11 cellular contexts compared by ENCODE assay signal in the genomic region with DNA sequence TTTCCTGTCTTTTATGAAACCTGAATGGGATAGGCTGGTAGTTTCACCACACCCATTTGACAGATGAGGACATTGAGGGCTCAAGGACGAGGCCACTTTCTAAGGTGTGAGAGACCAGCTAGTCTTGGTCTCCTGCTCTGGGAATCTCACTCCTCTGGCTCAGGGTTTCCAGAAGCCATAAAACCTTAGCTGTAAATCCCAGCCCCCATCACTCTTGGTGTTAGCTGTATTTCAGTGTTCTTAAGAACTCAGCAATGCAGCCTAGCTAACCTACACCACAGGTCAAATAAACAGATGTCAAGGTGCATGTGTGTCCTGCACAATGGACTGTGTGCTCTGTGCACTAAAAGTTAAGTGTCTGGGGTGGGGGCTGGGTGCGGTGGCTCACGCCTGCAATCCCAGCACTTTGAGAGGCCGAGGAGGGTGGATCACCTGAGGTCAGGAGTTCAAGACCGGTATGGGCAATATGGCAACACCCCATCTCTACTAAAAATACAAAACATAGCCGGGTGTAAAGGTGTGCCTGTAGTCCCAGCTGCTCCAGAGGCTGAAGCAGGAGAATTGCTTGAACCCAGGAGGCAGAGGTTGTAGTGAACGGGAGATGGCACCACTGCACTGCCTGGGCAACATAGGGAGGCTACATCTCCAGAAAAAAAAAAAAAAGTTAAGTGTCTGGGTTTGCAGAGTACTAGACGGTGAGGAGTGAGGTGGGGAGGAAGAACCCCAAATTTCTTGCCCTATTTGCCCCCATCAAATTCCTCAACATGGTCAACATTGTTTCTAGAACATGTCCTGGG. TPM values are rescaled to one million over a fixed set of nuclear protein-coding genes. Genes with fewer than 3 reads are reported as not detected.
A peak's percentile ranks its signal among the peaks of the same experiment; 100 is the strongest.
DNase-seq lines count a peak whose midpoint lies in the region; ATAC-seq, FAIRE-seq and TF ChIP-seq lines count a peak whose summit lies in the region.
"Had no signal": no experiment of that assay in that cellular context is flagged by ENCODE, and none has a peak within 500 bp of the region (broad histone marks: within the 10 kb centered on the region; RNA-seq: fewer than 3 reads in every experiment).

No MANE protein-coding gene starts in this region.

- CTCF ChIA-PET in AG04450 (lab: Charles Lee) = interaction anchor here (0.7 to 3.9 kb wide), 7 partner anchors 8 to 358 kb away, joined by 3 to 37 read pairs (median 3); a partner anchor contains a TSS

- H3K27me3 Mint-ChIP-seq in stimulated activated naive B cell treated with anti-CD40 and anti-IgM and Interleukin-4, amounts not matched to agents 10 μg/mL and 1 μg/mL and 100 μg/mL, for 72 hours = peaks cover 51 to 77% of the 10 kb centered on the region in 2 donors

- H3K27ac ChIP-seq in AG04450 (ENCODE audit: low read depth, low read length) = no peak overlapping the region
- no peak overlapping the region for H3K27ac ChIP-seq in small intestine (ENCODE audit: low read depth in 1 of 2, low read length in 1 of 2)

- ATAC-seq in left colon = peak; percentile 88
- ATAC-seq in stimulated activated naive B cell treated with anti-CD40 and anti-IgM and Interleukin-4, amounts not matched to agents 10 μg/mL and 1 μg/mL and 100 μg/mL, for 72 hours (replicated peaks) = no peak
- ATAC-seq: stimulated activated effector memory CD8-positive, alpha-beta T cell treated with anti-CD3 and anti-CD28 coated beads, Interleukin-12 subunit alpha, Interleukin-12 subunit beta, amount 100 ng/mL, for 72 hours had no signal

- H3K27ac Mint-ChIP-seq in stimulated activated naive B cell treated with anti-CD40 and anti-IgM and Interleukin-4, amounts not matched to agents 10 μg/mL and 1 μg/mL and 100 μg/mL, for 72 hours = no peak overlapping the region
- H3K27ac Mint-ChIP-seq: stimulated activated effector memory CD8-positive, alpha-beta T cell treated with anti-CD3 and anti-CD28 coated beads, Interleukin-12 subunit alpha, Interleukin-12 subunit beta, amount 100 ng/mL, for 72 hours had no signal

- WGBS in small intestine, 3 donors = 25 to 37% (median 34%) methylated on average over 8 of the region's 8 CpGs

- H3K36me3 Mint-ChIP-seq in stimulated activated naive B cell treated with anti-CD40 and anti-IgM and Interleukin-4, amounts not matched to agents 10 μg/mL and 1 μg/mL and 100 μg/mL, for 72 hours = peaks cover 10 to 14% of the 10 kb centered on the region in 2 donors

- no peaks in the 10 kb centered on the region for H3K4me1 ChIP-seq in small intestine (ENCODE audit: control insufficient read depth in 2 of 2, insufficient read depth in 1 of 2, low read depth in 1 of 2, low read length in 1 of 2)

- H3K9me3 ChIP-seq in AG04450 (ENCODE audit: control insufficient read depth, insufficient read depth, low read length) (peaks cover 22% of the 10 kb centered on the region), small intestine (ENCODE audit: control insufficient read depth, low read depth) (no peaks in the 10 kb centered on the region)

- no peaks in the 10 kb centered on the region for H3K36me3 ChIP-seq in small intestine (ENCODE audit: control insufficient read depth in 2 of 2, insufficient read depth in 2 of 2, low read length in 2 of 2)

- intact Hi-C loops in left colon (cut with DNase I, micrococcal nuclease) = no loop called here

- FAIRE-seq in small intestine (lab: Jason Lieb, UNC) = no peak

- POLR2A ChIA-PET in AG04450 (lab: Yijun Ruan, JAX) = interaction anchor here (1.3 kb wide), 1 partner anchor 132 kb away, joined by 7 read pairs; a partner anchor contains a TSS

- H3K27me3 ChIP-seq in AG04450 (ENCODE audit: control insufficient read depth, insufficient read depth, low read length) (peaks cover 59% of the 10 kb centered on the region), small intestine (ENCODE audit: control insufficient read depth in 2 of 2, insufficient read depth in 2 of 2, low read length in 2 of 2) (peaks cover 11 to 23% of the 10 kb centered on the region in 2 donors)

- TF ChIP-seq CTCF in AG04450 (IDR thresholded peaks at IDR 0.05; ENCODE audit: low read depth, low read length) = peak; percentile 49

- H3K4me3 ChIP-seq in AG04450 (ENCODE audit: low read depth, low read length) = no peak overlapping the region
- H3K4me3 ChIP-seq in small intestine (ENCODE audit: low read depth in 1 of 2, low read length in 2 of 2) = no peak overlapping the region

- peaks cover 10 to 12% of the 10 kb centered on the region in 2 donors for H3K9me3 Mint-ChIP-seq in stimulated activated naive B cell treated with anti-CD40 and anti-IgM and Interleukin-4, amounts not matched to agents 10 μg/mL and 1 μg/mL and 100 μg/mL, for 72 hours
- H3K9me3 Mint-ChIP-seq: stimulated activated effector memory CD8-positive, alpha-beta T cell treated with anti-CD3 and anti-CD28 coated beads, Interleukin-12 subunit alpha, Interleukin-12 subunit beta, amount 100 ng/mL, for 72 hours had no signal

- peaks cover 2 to 10% of the 10 kb centered on the region in 2 donors for H3K4me1 Mint-ChIP-seq in stimulated activated naive B cell treated with anti-CD40 and anti-IgM and Interleukin-4, amounts not matched to agents 10 μg/mL and 1 μg/mL and 100 μg/mL, for 72 hours
- H3K4me1 Mint-ChIP-seq: stimulated activated effector memory CD8-positive, alpha-beta T cell treated with anti-CD3 and anti-CD28 coated beads, Interleukin-12 subunit alpha, Interleukin-12 subunit beta, amount 100 ng/mL, for 72 hours had no signal

- DNase-seq in AG04450 (ENCODE audit: low read depth, low spot score) (peak; percentile 11), HT1080 (ENCODE audit: low read depth) (peak; percentile 64), astrocyte of the hippocampus (ENCODE audit: low read depth, low spot score) (peak; percentile 61), left colon (no peak), small intestine (no peak), NCI-H1092 treated with DMSO at 0.1 percent for 48 hours (lab: John Stamatoyannopoulos, UW) (no peak), A172 (ENCODE audit: low spot score) (no peak)
- no peak for DNase-seq in stimulated activated naive B cell treated with anti-CD40 and anti-IgM and Interleukin-4, amounts not matched to agents 10 μg/mL and 1 μg/mL and 100 μg/mL, for 72 hours
- DNase-seq: activated CD4-positive, alpha-beta T cell treated with anti-CD3 and anti-CD28 coated beads for 48 hours; anterior cingulate cortex had no signal

- H3K4me3 Mint-ChIP-seq in stimulated activated naive B cell treated with anti-CD40 and anti-IgM and Interleukin-4, amounts not matched to agents 10 μg/mL and 1 μg/mL and 100 μg/mL, for 72 hours = no peak overlapping the region
- H3K4me3 Mint-ChIP-seq: stimulated activated effector memory CD8-positive, alpha-beta T cell treated with anti-CD3 and anti-CD28 coated beads, Interleukin-12 subunit alpha, Interleukin-12 subunit beta, amount 100 ng/mL, for 72 hours had no signal

RNA-seq across cellular contexts. Expression of a gene that starts 0.5 kb away (rescaled TPM):
- polyA plus RNA-seq in AG04450 (2011; rRNA removed) (not detected in 2 replicates), small intestine (under 1 TPM in 1 of 3 donors, not detected in 2; 0.04 TPM)
- polyA minus RNA-seq in AG04450 (2011; rRNA and poly(A)+ RNA removed) = not detected in 2 replicates
- not detected in 2 replicates for total RNA-seq in HT1080 (2014; rRNA removed; shearing (Covaris generic))
- polyA plus RNA-seq in HT1080 (2015; cell fraction: cytosol; rRNA removed) = not detected in 2 replicates
- polyA plus RNA-seq in HT1080 (2015; cell fraction: nucleus; rRNA removed) = 0.09 and 0.10 TPM in 2 replicates
- total RNA-seq in left colon = not detected
- total RNA-seq in A172 (2014; rRNA removed; shearing (Covaris generic)) = not detected in 2 replicates

RNA-seq across cellular contexts. Expression of a gene that starts 13.7 kb away (rescaled TPM):
- not detected in 2 replicates for polyA plus RNA-seq in AG04450 (2011; rRNA removed)
- polyA minus RNA-seq in AG04450 (2011; rRNA and poly(A)+ RNA removed) = not detected in 2 replicates
- not detected in 2 replicates for total RNA-seq in HT1080 (2014; rRNA removed; shearing (Covaris generic))
- not detected in 2 replicates for polyA plus RNA-seq in HT1080 (2015; cell fraction: cytosol; rRNA removed)
- not detected in 2 replicates for polyA plus RNA-seq in HT1080 (2015; cell fraction: nucleus; rRNA removed)
- total RNA-seq in left colon = not detected
- not detected for polyA plus RNA-seq in small intestine
- total RNA-seq in A172 (2014; rRNA removed; shearing (Covaris generic)) = not detected in 2 replicates

RNA-seq across cellular contexts. Expression of a gene that starts 13.8 kb away (rescaled TPM):
- 17.7 and 20.0 TPM in 2 replicates for polyA plus RNA-seq in AG04450 (2011; rRNA removed)
- 8.9 and 9.2 TPM in 2 replicates for polyA minus RNA-seq in AG04450 (2011; rRNA and poly(A)+ RNA removed)
- total RNA-seq in HT1080 (2014; rRNA removed; shearing (Covaris generic)) = 167 and 168 TPM in 2 replicates
- 42.8 and 59.8 TPM in 2 replicates for polyA plus RNA-seq in HT1080 (2015; cell fraction: cytosol; rRNA removed)
- polyA plus RNA-seq in HT1080 (2015; cell fraction: nucleus; rRNA removed) = 19.2 TPM in 2 replicates
- 10 to 100 TPM; 21.5 to 25.0 TPM for total RNA-seq in left colon
- polyA plus RNA-seq in small intestine = 10 to 100 TPM; 39.6 to 44.8 (median 42.2) TPM
- total RNA-seq in A172 (2014; rRNA removed; shearing (Covaris generic)) = 76.9 and 110 TPM in 2 replicates

RNA-seq across cellular contexts. Expression of a gene that starts 25.7 kb away (rescaled TPM):
- polyA plus RNA-seq in AG04450 (2011; rRNA removed) (4.4 and 5.2 TPM in 2 replicates), small intestine (10 to 100 TPM; 15.7 to 18.6 (median 17.3) TPM)
- 4.7 and 5.4 TPM in 2 replicates for polyA minus RNA-seq in AG04450 (2011; rRNA and poly(A)+ RNA removed)
- total RNA-seq in HT1080 (2014; rRNA removed; shearing (Covaris generic)) = 11.9 and 13.8 TPM in 2 replicates
- polyA plus RNA-seq in HT1080 (2015; cell fraction: cytosol; rRNA removed) = 6.2 and 6.4 TPM in 2 replicates
- polyA plus RNA-seq in HT1080 (2015; cell fraction: nucleus; rRNA removed) = 71.1 and 87.8 TPM in 2 replicates
- 10 to 100 TPM; 29.0 to 32.4 TPM for total RNA-seq in left colon
- total RNA-seq in A172 (2014; rRNA removed; shearing (Covaris generic)) = 12.5 and 16.6 TPM in 2 replicates

RNA-seq across cellular contexts. Expression of a gene that starts 46.2 kb away (rescaled TPM):
- polyA plus RNA-seq in AG04450 (2011; rRNA removed) = 68.4 and 114 TPM in 2 replicates
- 77.8 and 95.0 TPM in 2 replicates for polyA minus RNA-seq in AG04450 (2011; rRNA and poly(A)+ RNA removed)
- 92.6 and 162 TPM in 2 replicates for total RNA-seq in HT1080 (2014; rRNA removed; shearing (Covaris generic))
- 227 and 261 TPM in 2 replicates for polyA plus RNA-seq in HT1080 (2015; cell fraction: cytosol; rRNA removed)
- 128 and 129 TPM in 2 replicates for polyA plus RNA-seq in HT1080 (2015; cell fraction: nucleus; rRNA removed)
- total RNA-seq in left colon = 100 to 1,000 TPM; 273 to 279 TPM
- polyA plus RNA-seq in small intestine = 100 to 1,000 TPM; 179 to 214 (median 191) TPM
- total RNA-seq in A172 (2014; rRNA removed; shearing (Covaris generic)) = 94.3 and 104 TPM in 2 replicates

Comparison
In these comparisons a context has a peak if more than half of its experiments do, and no peak if none do; other contexts are left out.
1. DNase-seq: peak in AG04450 (single experiment), HT1080 (single experiment) and astrocyte of the hippocampus (single experiment); none in left colon (0 of 2), stimulated activated naive B cell treated with anti-CD40 and anti-IgM and Interleukin-4, amounts not matched to agents 10 μg/mL and 1 μg/mL and 100 μg/mL, for 72 hours (single experiment), small intestine (single experiment), NCI-H1092 treated with DMSO at 0.1 percent for 48 hours (single experiment) and A172 (single experiment).